Comparison of ENCODE assay signal across 15 cellular contexts in genomic region chr10:119849031-119849789, GRCh38. TPM values are rescaled to one million over a fixed set of nuclear protein-coding genes. Genes with fewer than 3 reads are reported as not detected.
DNase-seq lines count a peak whose midpoint lies in the region; ATAC-seq, FAIRE-seq and TF ChIP-seq lines count a peak whose summit lies in the region.
"Had no signal": no experiment of that assay in that cellular context is flagged by ENCODE, and none has a peak within 500 bp of the region (broad histone marks: within the 10 kb centered on the region; RNA-seq: fewer than 3 reads in every experiment).

No MANE protein-coding gene starts in this region.

- ATAC-seq in activated naive CD8-positive, alpha-beta T cell treated with anti-CD3 and anti-CD28 coated beads, Interleukin-2, amount 50 U/mL, for 24 hours: no peak
- ATAC-seq: natural killer cell, Panc1 had no signal

- H3K36me3 Mint-ChIP-seq in activated naive CD8-positive, alpha-beta T cell treated with anti-CD3 and anti-CD28 coated beads, Interleukin-2, amount 50 U/mL, for 24 hours (ENCODE audit: low read depth): peaks cover 58% of the 10 kb centered on the region

- peak overlapping the region; percentile 6 for H3K27ac ChIP-seq in A673 (ENCODE audit: low read depth, low read length, poor library complexity, severe bottlenecking)
- peak overlapping the region; percentile 29 for H3K27ac ChIP-seq in keratinocyte (ENCODE audit: control insufficient read depth, insufficient read depth, low read length)
- H3K27ac ChIP-seq in colonic mucosa: no peak overlapping the region
- H3K27ac ChIP-seq: epithelial cell of prostate had no signal

- dilution Hi-C loops in keratinocyte (cut with MboI; ENCODE audit: extremely low pct_ligation_motif_present, low sequenced_read_pairs): no loop called here

- H3K4me3 ChIP-seq in A673 (ENCODE audit: low read depth, low read length, poor library complexity, severe bottlenecking) (no peak overlapping the region), astrocyte of the cerebellum (ENCODE audit: low read depth, low read length) (no peak overlapping the region), keratinocyte (ENCODE audit: control insufficient read depth in 2 of 3, extremely low read depth in 1 of 3, insufficient read depth in 2 of 3, low read depth in 1 of 3, low read length in 3 of 3) (no peak overlapping the region), colonic mucosa (no peak overlapping the region)

- H3K9me3 ChIP-seq in A673 (ENCODE audit: low read depth, low read length, poor library complexity, severe bottlenecking) (no peaks in the 10 kb centered on the region), keratinocyte (ENCODE audit: control insufficient read depth, low read depth, low read length) (no peaks in the 10 kb centered on the region), colonic mucosa (no peaks in the 10 kb centered on the region)

- in situ Hi-C loops in astrocyte of the cerebellum (cut with HindIII; ENCODE audit: low sequenced_read_pairs): loop anchor here (5.0 kb wide), 1 partner anchor 162 kb away; no protein-coding TSS in a partner anchor

- POLR2A ChIA-PET in A673 (lab: Charles Lee; ENCODE audit: low non-redundant PET): no interaction called here

- no peak for DNase-seq in A673 (ENCODE audit: low spot score)
- DNase-seq in HS-5 (ENCODE audit: low read depth): peak; percentile 57
- peak; percentile 61 for DNase-seq in astrocyte of the cerebellum (ENCODE audit: low read depth)
- DNase-seq in keratinocyte (ENCODE audit: low read depth, low spot score): no peak
- no peak for DNase-seq in D341Med (ENCODE audit: low spot score)
- no peak for DNase-seq in activated gamma-delta T cell (lab: John Stamatoyannopoulos, UW)
- no peak for DNase-seq in colonic mucosa
- no peak for DNase-seq in activated naive CD8-positive, alpha-beta T cell treated with anti-CD3 and anti-CD28 coated beads, Interleukin-2, amount 50 U/mL, for 24 hours
- DNase-seq: aorta, islet precursor cell, natural killer cell, NCI-H2171 had no signal

- no peaks in the 10 kb centered on the region for H3K4me1 ChIP-seq in A673 (ENCODE audit: insufficient read depth, low read length, poor library complexity, severe bottlenecking)
- H3K4me1 ChIP-seq in keratinocyte (ENCODE audit: control insufficient read depth, extremely low read depth, insufficient read depth, low read length): peaks cover 14% of the 10 kb centered on the region
- H3K4me1 ChIP-seq in colonic mucosa: no peaks in the 10 kb centered on the region

- intact Hi-C loops in A673 (cut with micrococcal nuclease; ENCODE audit: unreplicated experiment): no loop called here
- intact Hi-C loops in colonic mucosa (cut with DNase I): no loop called here

- H3K27me3 ChIP-seq in A673 (replicated peaks; ENCODE audit: insufficient read depth, low read depth, low read length, poor library complexity) (no peaks in the 10 kb centered on the region), keratinocyte (ENCODE audit: control insufficient read depth, extremely low read depth, insufficient read depth, low read length) (no peaks in the 10 kb centered on the region), colonic mucosa (no peaks in the 10 kb centered on the region)

- TF ChIP-seq CTCF in A673 (conservative IDR thresholded peaks at IDR 0.05; ENCODE audit: low read depth, low read length) (no peak), astrocyte of the cerebellum (IDR thresholded peaks at IDR 0.05; ENCODE audit: low read depth, low read length, missing control alignments) (no peak), keratinocyte (optimal IDR thresholded peaks at IDR 0.05 in 1 of 3, IDR thresholded peaks at IDR 0.05 in 1 of 3, conservative IDR thresholded peaks at IDR 0.05 in 1 of 3; ENCODE audit: extremely low read depth in 1 of 3, insufficient read depth in 2 of 3, low read length in 3 of 3) (no peak), colonic mucosa (IDR thresholded peaks at IDR 0.05) (no peak)

- CTCF ChIA-PET in A673 (lab: Charles Lee): no interaction called here

- BruUV-seq in A673 (replicated peaks; lab: Mats Ljungman, UMichigan): no TSS peak

- no peaks in the 10 kb centered on the region for H3K27me3 Mint-ChIP-seq in activated naive CD8-positive, alpha-beta T cell treated with anti-CD3 and anti-CD28 coated beads, Interleukin-2, amount 50 U/mL, for 24 hours

- H3K9me3 Mint-ChIP-seq in activated naive CD8-positive, alpha-beta T cell treated with anti-CD3 and anti-CD28 coated beads, Interleukin-2, amount 50 U/mL, for 24 hours: no peaks in the 10 kb centered on the region
- H3K9me3 Mint-ChIP-seq: natural killer cell had no signal

- no peak overlapping the region for H2AFZ ChIP-seq in keratinocyte (ENCODE audit: control insufficient read depth, low read length)

- H3K9ac ChIP-seq in keratinocyte (ENCODE audit: control insufficient read depth, extremely low read depth, insufficient read depth, low read length) (no peak overlapping the region), colonic mucosa (ENCODE audit: low read depth in 2 of 2, low read length in 2 of 2) (no peak overlapping the region)

- H3K4me1 Mint-ChIP-seq in activated naive CD8-positive, alpha-beta T cell treated with anti-CD3 and anti-CD28 coated beads, Interleukin-2, amount 50 U/mL, for 24 hours: no peaks in the 10 kb centered on the region
- H3K4me1 Mint-ChIP-seq: natural killer cell had no signal

- FAIRE-seq in keratinocyte (lab: Jason Lieb, UNC): peak; percentile 76
- FAIRE-seq: TTC549 had no signal

- H3K79me2 ChIP-seq in keratinocyte (ENCODE audit: control insufficient read depth, insufficient read depth, low read length): peaks cover 4% of the 10 kb centered on the region

- no peak overlapping the region for H3K27ac Mint-ChIP-seq in activated naive CD8-positive, alpha-beta T cell treated with anti-CD3 and anti-CD28 coated beads, Interleukin-2, amount 50 U/mL, for 24 hours

- no peaks in the 10 kb centered on the region for H3K9me1 ChIP-seq in keratinocyte (ENCODE audit: control insufficient read depth, extremely low read depth, insufficient read depth, low read length)

- H3K4me3 Mint-ChIP-seq in activated naive CD8-positive, alpha-beta T cell treated with anti-CD3 and anti-CD28 coated beads, Interleukin-2, amount 50 U/mL, for 24 hours: no peak overlapping the region
- H3K4me3 Mint-ChIP-seq: natural killer cell had no signal

- H3K36me3 ChIP-seq in A673 (ENCODE audit: insufficient read depth, low read length, poor library complexity, severe bottlenecking) (peaks cover 93% of the 10 kb centered on the region), keratinocyte (ENCODE audit: control insufficient read depth in 2 of 2, extremely low read depth in 1 of 2, insufficient read depth in 2 of 2, low read length in 2 of 2) (peaks cover 7 to 22% of the 10 kb centered on the region in 2 experiments), colonic mucosa (peaks cover 15% of the 10 kb centered on the region)

- no peak overlapping the region for H3K4me2 ChIP-seq in keratinocyte (ENCODE audit: control insufficient read depth, extremely low read depth, insufficient read depth, low read depth, low read length)

- H4K20me1 ChIP-seq in keratinocyte (ENCODE audit: control insufficient read depth, extremely low read depth, insufficient read depth, low read length): peaks cover 3% of the 10 kb centered on the region

RNA-seq across cellular contexts. Expression of gene MCMBP, which starts 23.4 kb away (rescaled TPM):
- 108 and 110 TPM in 2 replicates for total RNA-seq in A673 (2021)
- polyA plus RNA-seq in keratinocyte: 46.6 to 74.4 TPM (median 59.9 TPM) in 3 replicates
- polyA plus RNA-seq in keratinocyte (2011; ENCODE audit: low read depth): 24.5 TPM
- polyA plus RNA-seq in keratinocyte (2011; cell fraction: cytosol; rRNA removed): 38.3 and 68.7 TPM in 2 replicates
- 49.6 and 60.1 TPM in 2 replicates for polyA plus RNA-seq in keratinocyte (2011; cell fraction: nucleus; rRNA removed)
- 36.0 and 39.4 TPM in 2 replicates for polyA plus RNA-seq in keratinocyte (2012; ENCODE audit: low replicate concordance)
- 33.4 to 68.1 TPM (median 44.0 TPM) in 3 replicates for polyA minus RNA-seq in keratinocyte
- polyA minus RNA-seq in keratinocyte (2011; cell fraction: cytosol; rRNA and poly(A)+ RNA removed): 34.5 TPM
- 25.7 and 39.4 TPM in 2 replicates for polyA minus RNA-seq in keratinocyte (2011; cell fraction: nucleus; rRNA and poly(A)+ RNA removed)
- 10 to 100 TPM; 46.7 to 56.4 TPM for total RNA-seq in colonic mucosa

RNA-seq across cellular contexts. Expression of gene SEC23IP, which starts 43.3 kb away (rescaled TPM):
- 78.6 and 89.9 TPM in 2 replicates for total RNA-seq in A673 (2021)
- 27.1 to 44.6 TPM (median 36.9 TPM) in 3 replicates for polyA plus RNA-seq in keratinocyte
- polyA plus RNA-seq in keratinocyte (2011; ENCODE audit: low read depth): 23.2 TPM
- polyA plus RNA-seq in keratinocyte (2011; cell fraction: cytosol; rRNA removed): 24.0 and 33.8 TPM in 2 replicates
- 46.2 and 58.8 TPM in 2 replicates for polyA plus RNA-seq in keratinocyte (2011; cell fraction: nucleus; rRNA removed)
- 21.2 and 34.1 TPM in 2 replicates for polyA plus RNA-seq in keratinocyte (2012; ENCODE audit: low replicate concordance)
- polyA minus RNA-seq in keratinocyte: 87.5 to 141 TPM (median 119 TPM) in 3 replicates
- 19.0 TPM for polyA minus RNA-seq in keratinocyte (2011; cell fraction: cytosol; rRNA and poly(A)+ RNA removed)
- 30.8 and 67.4 TPM in 2 replicates for polyA minus RNA-seq in keratinocyte (2011; cell fraction: nucleus; rRNA and poly(A)+ RNA removed)
- 10 to 100 TPM; 54.9 to 57.3 TPM for total RNA-seq in colonic mucosa

Comparison
In these comparisons a context has a peak if more than half of its experiments do, and no peak if none do; other contexts are left out.
1. DNase-seq: peak in HS-5 (single experiment) and astrocyte of the cerebellum (single experiment); none in A673 (single experiment), keratinocyte (single experiment), D341Med (single experiment), activated gamma-delta T cell (single experiment), colonic mucosa (single experiment) and activated naive CD8-positive, alpha-beta T cell treated with anti-CD3 and anti-CD28 coated beads, Interleukin-2, amount 50 U/mL, for 24 hours (single experiment).